1 cellular context compared by ENCODE assay signal in genomic region chr11:14971865-14972580, GRCh38.
TF ChIP-seq lines count a peak whose summit lies in the region.

TSS of gene CALCA (minus strand) at chr11:14972351. CDS start at chr11:14971192, 1,159 bp downstream.

TF ChIP-seq in HepG2, 621 proteins besides CTCF, POLR2A, EP300 and RAD21:
- no peak for TF ChIP-seq TP53 (CRISPR knock-in tag; conservative IDR thresholded peaks at IDR 0.05)
- TF ChIP-seq PITX1 (CRISPR knock-in tag; IDR thresholded peaks at IDR 0.05): no peak
- TF ChIP-seq ZNF12 (CRISPR knock-in tag; IDR thresholded peaks at IDR 0.05): no peak
- no peak for TF ChIP-seq AKAP8 (CRISPR knock-in tag; IDR thresholded peaks at IDR 0.05)
- no peak for TF ChIP-seq MTERF4 (CRISPR knock-in tag; IDR thresholded peaks at IDR 0.05)
- TF ChIP-seq ZNF589 (CRISPR knock-in tag; conservative IDR thresholded peaks at IDR 0.05): no peak
- TF ChIP-seq MTF1 (CRISPR knock-in tag; IDR thresholded peaks at IDR 0.05): no peak
- TF ChIP-seq ZBTB38 (CRISPR knock-in tag; IDR thresholded peaks at IDR 0.05): no peak
- TF ChIP-seq ESRRA (CRISPR knock-in tag; IDR thresholded peaks at IDR 0.05; ENCODE audit: low read depth): no peak
- no peak for TF ChIP-seq ZNF674 (CRISPR knock-in tag; IDR thresholded peaks at IDR 0.05; ENCODE audit: low read depth)
- TF ChIP-seq ZBTB1 (CRISPR knock-in tag; IDR thresholded peaks at IDR 0.05; ENCODE audit: borderline replicate concordance): no peak
